Comparison of ENCODE assay signal across 9 cellular contexts in the genomic region with DNA sequence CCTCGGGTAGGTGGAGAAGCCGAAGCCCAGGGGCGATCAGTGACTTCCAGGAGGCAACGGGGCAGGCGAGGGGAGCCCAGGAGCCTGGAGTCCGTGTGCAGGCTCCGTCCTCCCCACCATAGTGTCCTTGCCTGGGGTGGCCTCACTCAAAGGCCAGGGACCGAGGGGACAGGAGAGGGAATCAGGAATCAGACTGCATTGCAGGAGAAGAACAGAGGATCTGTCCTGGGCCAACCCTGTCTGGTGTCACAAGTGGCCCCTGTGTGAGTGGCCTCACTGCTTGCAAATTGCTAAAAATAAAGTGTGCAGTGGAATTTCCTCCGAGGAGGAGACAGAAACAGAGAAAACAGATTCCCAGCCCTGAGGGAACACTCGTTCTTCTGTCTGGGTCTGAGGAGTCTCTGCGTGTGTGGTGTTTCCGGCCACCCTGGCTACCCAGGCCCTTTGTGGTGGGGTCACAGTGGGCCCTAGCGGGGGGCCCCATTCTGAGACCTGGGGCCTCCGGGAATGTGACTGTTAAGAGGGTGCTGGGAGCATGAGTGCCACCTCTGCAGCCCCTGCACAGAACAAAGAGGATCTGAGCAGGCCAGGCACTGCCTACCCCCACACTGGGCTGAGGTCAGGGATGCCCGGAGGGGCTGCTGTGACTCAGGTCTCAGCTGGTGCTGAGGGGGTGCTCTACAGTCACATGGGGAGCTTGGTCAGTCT. TPM values are rescaled to one million over a fixed set of nuclear protein-coding genes. Genes with fewer than 3 reads are reported as not detected.
DNase-seq lines count a peak whose midpoint lies in the region; ATAC-seq and TF ChIP-seq lines count a peak whose summit lies in the region.
"Had no signal": no experiment of that assay in that cellular context is flagged by ENCODE, and none has a peak within 500 bp of the region (broad histone marks: within the 10 kb centered on the region; RNA-seq: fewer than 3 reads in every experiment).

No MANE protein-coding gene starts in this region.

- H3K9me3 ChIP-seq in hepatocyte (ENCODE audit: low read depth) = no peaks in the 10 kb centered on the region

- H3K27ac ChIP-seq in hepatocyte = peak overlapping the region; percentile 70

- H3K27me3 ChIP-seq in hepatocyte = no peaks in the 10 kb centered on the region

- H3K4me3 Mint-ChIP-seq in HFFc6 = peak overlapping the region; percentile 71
- peak overlapping the region; percentile 94 for H3K4me3 Mint-ChIP-seq in activated naive CD8-positive, alpha-beta T cell
- H3K4me3 Mint-ChIP-seq in stimulated activated naive B cell treated with anti-CD40 and anti-IgM and Interleukin-4, amounts not matched to agents 10 μg/mL and 1 μg/mL and 100 μg/mL, for 72 hours = peak overlapping the region; percentile 89 to 96

- no peak overlapping the region for H2AFZ ChIP-seq in hepatocyte

- no peaks in the 10 kb centered on the region for H3K79me2 ChIP-seq in hepatocyte

- peak overlapping the region; percentile 23 for H3K4me2 ChIP-seq in hepatocyte

- no peak overlapping the region for H3K4me3 ChIP-seq in hepatocyte

- peaks cover 47% of the 10 kb centered on the region for H3K4me1 Mint-ChIP-seq in HFFc6 (ENCODE audit: low read depth)
- peaks cover 83% of the 10 kb centered on the region for H3K4me1 Mint-ChIP-seq in activated naive CD8-positive, alpha-beta T cell (ENCODE audit: low read depth)
- H3K4me1 Mint-ChIP-seq in stimulated activated naive B cell treated with anti-CD40 and anti-IgM and Interleukin-4, amounts not matched to agents 10 μg/mL and 1 μg/mL and 100 μg/mL, for 72 hours = peaks cover 63 to 90% of the 10 kb centered on the region in 2 donors

- H3K9me3 Mint-ChIP-seq in HFFc6 = no peaks in the 10 kb centered on the region
- no peaks in the 10 kb centered on the region for H3K9me3 Mint-ChIP-seq in activated naive CD8-positive, alpha-beta T cell (ENCODE audit: low read depth)
- peaks cover 0 to 2% of the 10 kb centered on the region in 2 donors for H3K9me3 Mint-ChIP-seq in stimulated activated naive B cell treated with anti-CD40 and anti-IgM and Interleukin-4, amounts not matched to agents 10 μg/mL and 1 μg/mL and 100 μg/mL, for 72 hours

- H3K27ac Mint-ChIP-seq in HFFc6 = peak overlapping the region; percentile 61
- H3K27ac Mint-ChIP-seq in activated naive CD8-positive, alpha-beta T cell = peak overlapping the region; percentile 98
- H3K27ac Mint-ChIP-seq in stimulated activated naive B cell treated with anti-CD40 and anti-IgM and Interleukin-4, amounts not matched to agents 10 μg/mL and 1 μg/mL and 100 μg/mL, for 72 hours = peak overlapping the region; percentile 94

- TF ChIP-seq CTCF in HFFc6 (IDR thresholded peaks at IDR 0.05) = no peak
- TF ChIP-seq CTCF in hepatocyte (IDR thresholded peaks at IDR 0.05; ENCODE audit: poor library complexity) = no peak

- no peaks in the 10 kb centered on the region for H3K27me3 Mint-ChIP-seq in HFFc6 (ENCODE audit: insufficient read depth)
- no peaks in the 10 kb centered on the region for H3K27me3 Mint-ChIP-seq in activated naive CD8-positive, alpha-beta T cell
- no peaks in the 10 kb centered on the region for H3K27me3 Mint-ChIP-seq in stimulated activated naive B cell treated with anti-CD40 and anti-IgM and Interleukin-4, amounts not matched to agents 10 μg/mL and 1 μg/mL and 100 μg/mL, for 72 hours

- H3K36me3 ChIP-seq in hepatocyte (replicated peaks; ENCODE audit: insufficient read depth, low read depth) = no peaks in the 10 kb centered on the region

- peaks cover 58% of the 10 kb centered on the region for H3K4me1 ChIP-seq in hepatocyte (ENCODE audit: insufficient read depth)

- H3K9me2 ChIP-seq in hepatocyte (replicated peaks; ENCODE audit: insufficient read depth) = no peaks in the 10 kb centered on the region

- peaks cover 6% of the 10 kb centered on the region for H3K36me3 Mint-ChIP-seq in HFFc6 (ENCODE audit: low read depth)
- H3K36me3 Mint-ChIP-seq in activated naive CD8-positive, alpha-beta T cell = peaks cover 55% of the 10 kb centered on the region
- peaks cover 69 to 88% of the 10 kb centered on the region in 2 donors for H3K36me3 Mint-ChIP-seq in stimulated activated naive B cell treated with anti-CD40 and anti-IgM and Interleukin-4, amounts not matched to agents 10 μg/mL and 1 μg/mL and 100 μg/mL, for 72 hours

- no peak for ATAC-seq in stimulated activated naive B cell treated with anti-CD40 and anti-IgM and Interleukin-4, amounts not matched to agents 10 μg/mL and 1 μg/mL and 100 μg/mL, for 72 hours (replicated peaks)
- ATAC-seq in GM21447 (IDR thresholded peaks at IDR 0.05; ENCODE audit: unreplicated experiment) = no peak

- no peaks in the 10 kb centered on the region for H4K20me1 ChIP-seq in hepatocyte (ENCODE audit: insufficient read depth, poor library complexity, severe bottlenecking)

- WGBS in hepatocyte (ENCODE audit: low lambda C conversion rate, missing lambda C conversion rate) = 74% methylated on average over 14 of the region's 15 CpGs

- DNase-seq in HFFc6 (peak; percentile 48), hepatocyte (ENCODE audit: low spot score) (no peak), AG08395 (ENCODE audit: low spot score) (no peak), T1000 (lab: John Stamatoyannopoulos, UW) (no peak), NCI-H526 (lab: John Stamatoyannopoulos, UW) (no peak)
- no peak for DNase-seq in stimulated activated naive B cell treated with anti-CD40 and anti-IgM and Interleukin-4, amounts not matched to agents 10 μg/mL and 1 μg/mL and 100 μg/mL, for 72 hours
- DNase-seq: NCI-H187 had no signal

RNA-seq across cellular contexts. Expression of a gene that starts 7.5 kb away (rescaled TPM):
- total RNA-seq in HFFc6 (2021; fragmentation: NEBNext Ultra II Directional; extraction: Animal tissue kit (Norgen Biotek cat#: 25700)) = 1 to 10 TPM in 1 of 6 experiments, under 1 TPM in 5; 0.54 to 1.0 (median 0.87) TPM
- 4.0 and 5.4 TPM in 2 replicates for total RNA-seq in hepatocyte
- 2.2 and 3.3 TPM in 2 replicates for polyA plus RNA-seq in hepatocyte

RNA-seq across cellular contexts. Expression of a gene that starts 42.1 kb away (rescaled TPM):
- total RNA-seq in HFFc6 (2021; fragmentation: NEBNext Ultra II Directional; extraction: Animal tissue kit (Norgen Biotek cat#: 25700)) = 10 to 100 TPM; 49.1 to 83.4 (median 75.7) TPM
- 33.7 and 34.8 TPM in 2 replicates for total RNA-seq in hepatocyte
- 25.4 and 30.9 TPM in 2 replicates for polyA plus RNA-seq in hepatocyte
